ENCODE assay signal across 9 cellular contexts in the genomic region with DNA sequence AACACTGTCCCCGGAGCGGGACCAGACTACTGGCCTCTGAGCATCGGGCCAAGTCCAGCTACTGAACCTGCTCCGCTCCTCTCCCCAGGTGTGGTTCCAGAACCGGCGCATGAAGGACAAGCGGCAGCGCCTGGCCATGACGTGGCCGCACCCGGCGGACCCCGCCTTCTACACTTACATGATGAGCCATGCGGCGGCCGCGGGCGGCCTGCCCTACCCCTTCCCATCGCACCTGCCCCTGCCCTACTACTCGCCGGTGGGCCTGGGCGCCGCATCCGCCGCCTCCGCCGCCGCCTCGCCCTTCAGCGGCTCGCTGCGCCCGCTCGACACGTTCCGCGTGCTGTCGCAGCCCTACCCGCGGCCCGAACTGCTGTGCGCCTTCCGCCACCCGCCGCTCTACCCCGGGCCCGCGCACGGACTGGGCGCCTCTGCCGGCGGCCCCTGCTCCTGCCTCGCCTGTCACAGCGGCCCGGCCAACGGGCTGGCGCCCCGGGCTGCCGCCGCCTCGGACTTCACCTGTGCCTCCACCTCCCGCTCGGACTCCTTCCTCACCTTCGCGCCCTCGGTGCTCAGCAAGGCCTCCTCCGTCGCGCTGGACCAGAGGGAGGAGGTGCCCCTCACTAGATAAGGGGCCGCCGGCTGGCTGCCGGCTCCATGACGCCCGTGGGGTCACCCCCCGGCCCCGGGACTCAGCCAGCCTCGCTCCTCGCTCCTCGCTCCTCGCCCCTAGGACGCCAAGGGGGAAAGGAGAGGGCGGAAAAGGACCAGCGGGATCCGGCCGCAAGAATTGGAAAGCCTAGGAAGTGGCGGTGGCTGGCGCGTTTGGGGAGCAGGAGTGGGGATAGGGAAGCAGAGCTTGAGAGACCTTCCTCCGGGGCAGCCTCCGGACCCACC. TPM values are rescaled to one million over a fixed set of nuclear protein-coding genes. Genes with fewer than 3 reads are reported as not detected.
DNase-seq lines count a peak whose midpoint lies in the region; ATAC-seq and TF ChIP-seq lines count a peak whose summit lies in the region.
"Had no signal": no experiment of that assay in that cellular context is flagged by ENCODE, and none has a peak within 500 bp of the region (broad histone marks: within the 10 kb centered on the region; RNA-seq: fewer than 3 reads in every experiment).

No MANE protein-coding gene starts in this region.

- H3K36me3 ChIP-seq in iPS-18a (ENCODE audit: control insufficient read depth, low read depth, low read length): no peaks in the 10 kb centered on the region
- H3K36me3 ChIP-seq in skeletal muscle satellite cell (ENCODE audit: insufficient read depth, low read length): no peaks in the 10 kb centered on the region
- H3K36me3 ChIP-seq: SJSA1 had no signal

- no peak for TF ChIP-seq CTCF in HL-60 (IDR thresholded peaks at IDR 0.05; ENCODE audit: insufficient read depth, low read length)

- H3K27me3 ChIP-seq in HL-60 (ENCODE audit: insufficient read depth, poor library complexity, severe bottlenecking): peaks cover 93% of the 10 kb centered on the region
- peaks cover 100% of the 10 kb centered on the region for H3K27me3 ChIP-seq in iPS-18a (ENCODE audit: control insufficient read depth, insufficient read depth, low read length)
- H3K27me3 ChIP-seq in skeletal muscle satellite cell (ENCODE audit: control insufficient read depth, insufficient read depth, low read length): peaks cover 100% of the 10 kb centered on the region

- H3K4me1 ChIP-seq in iPS-18a (ENCODE audit: control insufficient read depth, low read depth, low read length) (peaks cover 25% of the 10 kb centered on the region), skeletal muscle satellite cell (ENCODE audit: control insufficient read depth, insufficient read depth, low read length) (peaks cover 22% of the 10 kb centered on the region)

- H3K9me3 ChIP-seq in iPS-18a (ENCODE audit: control insufficient read depth, low read depth, low read length) (no peaks in the 10 kb centered on the region), skeletal muscle satellite cell (replicated peaks; ENCODE audit: low read length) (no peaks in the 10 kb centered on the region)
- H3K9me3 ChIP-seq: SJSA1 had no signal

- H3K4me2 ChIP-seq in skeletal muscle satellite cell (ENCODE audit: low read length): peak overlapping the region; percentile 75

- ATAC-seq in SK-N-SH treated with all-trans-retinoic acid at 6 μM for 48 hours (peak; percentile 29), GM18861 (IDR thresholded peaks at IDR 0.05; ENCODE audit: unreplicated experiment) (no peak)

- H3K4me3 ChIP-seq in HL-60 (replicated peaks; ENCODE audit: insufficient read depth, low read length) (peak overlapping the region; percentile 11; the same call in 1 of the 2 replicates), iPS-18a (ENCODE audit: low read length) (peak overlapping the region; percentile 30), skeletal muscle satellite cell (ENCODE audit: low read length) (peak overlapping the region; percentile 44)
- H3K4me3 ChIP-seq: SJSA1 had no signal

- DNase-seq in HL-60 (ENCODE audit: low read depth in 1 of 2, low spot score in 1 of 2): peak in 1 of 2 experiments; percentile 16
- no peak for DNase-seq in 8988T
- DNase-seq in stimulated activated CD4-positive, alpha-beta T cell treated with anti-CD3 and anti-CD28 coated beads, Interleukin-4, amount 100 ng/mL, for 4 hours: no peak
- no peak for DNase-seq in activated naive CD4-positive, alpha-beta T cell treated with anti-CD3 and anti-CD28 coated beads, Interleukin-2, amount 50 U/mL, for 16 hours

- H3K27ac ChIP-seq in HL-60 (replicated peaks) (no peak overlapping the region), iPS-18a (ENCODE audit: low read length) (no peak overlapping the region)
- H3K27ac ChIP-seq: SJSA1 had no signal

- H3K9ac ChIP-seq in iPS-18a (ENCODE audit: low read length) (no peak overlapping the region), skeletal muscle satellite cell (ENCODE audit: low read depth, low read length) (no peak overlapping the region)

TF ChIP-seq in SK-N-SH treated with all-trans-retinoic acid at 6 μM for 48 hours, 23 proteins besides CTCF, POLR2A, EP300 and RAD21:
- TF ChIP-seq ZNF8 (CRISPR knock-in tag; IDR thresholded peaks at IDR 0.05) (no peak), ZFP30 (CRISPR knock-in tag; IDR thresholded peaks at IDR 0.05) (no peak), ARNTL (CRISPR knock-in tag; IDR thresholded peaks at IDR 0.05; ENCODE audit: borderline replicate concordance, low read depth) (no peak), OSR1 (CRISPR knock-in tag; IDR thresholded peaks at IDR 0.05) (no peak), ZC3H10 (CRISPR knock-in tag; IDR thresholded peaks at IDR 0.05) (no peak), ZNF70 (CRISPR knock-in tag; IDR thresholded peaks at IDR 0.05) (no peak), SNAI2 (CRISPR knock-in tag; IDR thresholded peaks at IDR 0.05) (no peak), CSDC2 (CRISPR knock-in tag; IDR thresholded peaks at IDR 0.05) (no peak), ISL1 (CRISPR knock-in tag; IDR thresholded peaks at IDR 0.05) (no peak), TCF4 (CRISPR knock-in tag; IDR thresholded peaks at IDR 0.05; ENCODE audit: borderline replicate concordance) (no peak), ZNF565 (CRISPR knock-in tag; conservative IDR thresholded peaks at IDR 0.05; ENCODE audit: low read depth) (no peak)
- TF ChIP-seq, protein P1, sequence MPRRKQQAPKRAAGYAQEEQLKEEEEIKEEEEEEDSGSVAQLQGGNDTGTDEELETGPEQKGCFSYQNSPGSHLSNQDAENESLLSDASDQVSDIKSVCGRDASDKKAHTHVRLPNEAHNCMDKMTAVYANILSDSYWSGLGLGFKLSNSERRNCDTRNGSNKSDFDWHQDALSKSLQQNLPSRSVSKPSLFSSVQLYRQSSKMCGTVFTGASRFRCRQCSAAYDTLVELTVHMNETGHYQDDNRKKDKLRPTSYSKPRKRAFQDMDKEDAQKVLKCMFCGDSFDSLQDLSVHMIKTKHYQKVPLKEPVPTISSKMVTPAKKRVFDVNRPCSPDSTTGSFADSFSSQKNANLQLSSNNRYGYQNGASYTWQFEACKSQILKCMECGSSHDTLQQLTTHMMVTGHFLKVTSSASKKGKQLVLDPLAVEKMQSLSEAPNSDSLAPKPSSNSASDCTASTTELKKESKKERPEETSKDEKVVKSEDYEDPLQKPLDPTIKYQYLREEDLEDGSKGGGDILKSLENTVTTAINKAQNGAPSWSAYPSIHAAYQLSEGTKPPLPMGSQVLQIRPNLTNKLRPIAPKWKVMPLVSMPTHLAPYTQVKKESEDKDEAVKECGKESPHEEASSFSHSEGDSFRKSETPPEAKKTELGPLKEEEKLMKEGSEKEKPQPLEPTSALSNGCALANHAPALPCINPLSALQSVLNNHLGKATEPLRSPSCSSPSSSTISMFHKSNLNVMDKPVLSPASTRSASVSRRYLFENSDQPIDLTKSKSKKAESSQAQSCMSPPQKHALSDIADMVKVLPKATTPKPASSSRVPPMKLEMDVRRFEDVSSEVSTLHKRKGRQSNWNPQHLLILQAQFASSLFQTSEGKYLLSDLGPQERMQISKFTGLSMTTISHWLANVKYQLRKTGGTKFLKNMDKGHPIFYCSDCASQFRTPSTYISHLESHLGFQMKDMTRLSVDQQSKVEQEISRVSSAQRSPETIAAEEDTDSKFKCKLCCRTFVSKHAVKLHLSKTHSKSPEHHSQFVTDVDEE (CRISPR knock-in tag; IDR thresholded peaks at IDR 0.05): no peak
- TF ChIP-seq, protein P2, sequence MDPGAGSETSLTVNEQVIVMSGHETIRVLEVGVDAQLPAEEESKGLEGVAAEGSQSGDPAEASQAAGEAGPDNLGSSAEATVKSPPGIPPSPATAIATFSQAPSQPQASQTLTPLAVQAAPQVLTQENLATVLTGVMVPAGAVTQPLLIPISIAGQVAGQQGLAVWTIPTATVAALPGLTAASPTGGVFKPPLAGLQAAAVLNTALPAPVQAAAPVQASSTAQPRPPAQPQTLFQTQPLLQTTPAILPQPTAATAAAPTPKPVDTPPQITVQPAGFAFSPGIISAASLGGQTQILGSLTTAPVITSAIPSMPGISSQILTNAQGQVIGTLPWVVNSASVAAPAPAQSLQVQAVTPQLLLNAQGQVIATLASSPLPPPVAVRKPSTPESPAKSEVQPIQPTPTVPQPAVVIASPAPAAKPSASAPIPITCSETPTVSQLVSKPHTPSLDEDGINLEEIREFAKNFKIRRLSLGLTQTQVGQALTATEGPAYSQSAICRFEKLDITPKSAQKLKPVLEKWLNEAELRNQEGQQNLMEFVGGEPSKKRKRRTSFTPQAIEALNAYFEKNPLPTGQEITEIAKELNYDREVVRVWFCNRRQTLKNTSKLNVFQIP (CRISPR knock-in tag; IDR thresholded peaks at IDR 0.05; ENCODE audit: borderline replicate concordance, low read depth): no peak
- TF ChIP-seq, protein P3, sequence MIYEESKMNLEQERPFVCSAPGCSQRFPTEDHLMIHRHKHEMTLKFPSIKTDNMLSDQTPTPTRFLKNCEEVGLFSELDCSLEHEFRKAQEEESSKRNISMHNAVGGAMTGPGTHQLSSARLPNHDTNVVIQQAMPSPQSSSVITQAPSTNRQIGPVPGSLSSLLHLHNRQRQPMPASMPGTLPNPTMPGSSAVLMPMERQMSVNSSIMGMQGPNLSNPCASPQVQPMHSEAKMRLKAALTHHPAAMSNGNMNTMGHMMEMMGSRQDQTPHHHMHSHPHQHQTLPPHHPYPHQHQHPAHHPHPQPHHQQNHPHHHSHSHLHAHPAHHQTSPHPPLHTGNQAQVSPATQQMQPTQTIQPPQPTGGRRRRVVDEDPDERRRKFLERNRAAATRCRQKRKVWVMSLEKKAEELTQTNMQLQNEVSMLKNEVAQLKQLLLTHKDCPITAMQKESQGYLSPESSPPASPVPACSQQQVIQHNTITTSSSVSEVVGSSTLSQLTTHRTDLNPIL (CRISPR knock-in tag; IDR thresholded peaks at IDR 0.05; ENCODE audit: low read depth): no peak
- TF ChIP-seq, protein P4, sequence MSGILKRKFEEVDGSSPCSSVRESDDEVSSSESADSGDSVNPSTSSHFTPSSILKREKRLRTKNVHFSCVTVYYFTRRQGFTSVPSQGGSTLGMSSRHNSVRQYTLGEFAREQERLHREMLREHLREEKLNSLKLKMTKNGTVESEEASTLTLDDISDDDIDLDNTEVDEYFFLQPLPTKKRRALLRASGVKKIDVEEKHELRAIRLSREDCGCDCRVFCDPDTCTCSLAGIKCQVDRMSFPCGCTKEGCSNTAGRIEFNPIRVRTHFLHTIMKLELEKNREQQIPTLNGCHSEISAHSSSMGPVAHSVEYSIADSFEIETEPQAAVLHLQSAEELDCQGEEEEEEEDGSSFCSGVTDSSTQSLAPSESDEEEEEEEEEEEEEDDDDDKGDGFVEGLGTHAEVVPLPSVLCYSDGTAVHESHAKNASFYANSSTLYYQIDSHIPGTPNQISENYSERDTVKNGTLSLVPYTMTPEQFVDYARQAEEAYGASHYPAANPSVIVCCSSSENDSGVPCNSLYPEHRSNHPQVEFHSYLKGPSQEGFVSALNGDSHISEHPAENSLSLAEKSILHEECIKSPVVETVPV (CRISPR knock-in tag; IDR thresholded peaks at IDR 0.05): no peak

RNA-seq across cellular contexts. Expression of a gene that starts 3.4 kb away (rescaled TPM):
- total RNA-seq in skeletal muscle satellite cell (2012; rRNA removed): not detected in 2 replicates
- total RNA-seq: SJSA1 had no signal

RNA-seq across cellular contexts. Expression of a gene that starts 46.2 kb away (rescaled TPM):
- 0.22 TPM in 1 of 2 replicates, not detected in the other for total RNA-seq in skeletal muscle satellite cell (2012; rRNA removed)
